1 cellular context compared by ENCODE assay signal in genomic region chr19:45405435-45406164, GRCh38.
TF ChIP-seq lines count a peak whose summit lies in the region.

No MANE protein-coding gene starts in this region.

TF ChIP-seq in K562, 482 proteins besides CTCF, POLR2A, EP300 and RAD21 (continued from another document and continues in another):
- peak; percentile 99 for TF ChIP-seq MNT (conservative IDR thresholded peaks at IDR 0.05)
- no peak for TF ChIP-seq RHOXF2B (CRISPR knock-in tag; conservative IDR thresholded peaks at IDR 0.05)
- no peak for TF ChIP-seq IRF9 (tag; IDR thresholded peaks at IDR 0.05)
- TF ChIP-seq ZNF263 (CRISPR knock-in tag; IDR thresholded peaks at IDR 0.05; ENCODE audit: borderline replicate concordance): no peak
- no peak for TF ChIP-seq ZNF124 (CRISPR knock-in tag; IDR thresholded peaks at IDR 0.05)
- peak; percentile 93 for TF ChIP-seq GATAD2A (IDR thresholded peaks at IDR 0.05)
- TF ChIP-seq NCOA4 (IDR thresholded peaks at IDR 0.05; ENCODE audit: partially characterized antibody): no peak
- no peak for TF ChIP-seq FOXM1 (IDR thresholded peaks at IDR 0.05; ENCODE audit: low read depth)
- no peak for TF ChIP-seq FOXM1 (CRISPR knock-in tag; IDR thresholded peaks at IDR 0.05; ENCODE audit: low read depth)
- TF ChIP-seq MTA2 (IDR thresholded peaks at IDR 0.05; ENCODE audit: low read depth): peak; percentile 70
- TF ChIP-seq ATF7 (IDR thresholded peaks at IDR 0.05): 0 out of 2 replicates have a peak, but pooled peaks have one; percentile 9
- TF ChIP-seq HMG20A (CRISPR knock-in tag; conservative IDR thresholded peaks at IDR 0.05): no peak
- TF ChIP-seq HES1 (IDR thresholded peaks at IDR 0.05; ENCODE audit: low read depth): peak; percentile 57; the same call in 1 of the 2 replicates
- TF ChIP-seq ZBTB9 (CRISPR knock-in tag; IDR thresholded peaks at IDR 0.05): peak; percentile 73; the same call in 1 of the 2 replicates
- TF ChIP-seq, protein P1, sequence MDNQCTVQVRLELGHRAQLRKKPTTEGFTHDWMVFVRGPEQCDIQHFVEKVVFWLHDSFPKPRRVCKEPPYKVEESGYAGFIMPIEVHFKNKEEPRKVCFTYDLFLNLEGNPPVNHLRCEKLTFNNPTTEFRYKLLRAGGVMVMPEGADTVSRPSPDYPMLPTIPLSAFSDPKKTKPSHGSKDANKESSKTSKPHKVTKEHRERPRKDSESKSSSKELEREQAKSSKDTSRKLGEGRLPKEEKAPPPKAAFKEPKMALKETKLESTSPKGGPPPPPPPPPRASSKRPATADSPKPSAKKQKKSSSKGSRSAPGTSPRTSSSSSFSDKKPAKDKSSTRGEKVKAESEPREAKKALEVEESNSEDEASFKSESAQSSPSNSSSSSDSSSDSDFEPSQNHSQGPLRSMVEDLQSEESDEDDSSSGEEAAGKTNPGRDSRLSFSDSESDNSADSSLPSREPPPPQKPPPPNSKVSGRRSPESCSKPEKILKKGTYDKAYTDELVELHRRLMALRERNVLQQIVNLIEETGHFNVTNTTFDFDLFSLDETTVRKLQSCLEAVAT (IDR thresholded peaks at IDR 0.05): no peak
- TF ChIP-seq CBFA2T2 (conservative IDR thresholded peaks at IDR 0.05): no peak
- TF ChIP-seq, protein P2, sequence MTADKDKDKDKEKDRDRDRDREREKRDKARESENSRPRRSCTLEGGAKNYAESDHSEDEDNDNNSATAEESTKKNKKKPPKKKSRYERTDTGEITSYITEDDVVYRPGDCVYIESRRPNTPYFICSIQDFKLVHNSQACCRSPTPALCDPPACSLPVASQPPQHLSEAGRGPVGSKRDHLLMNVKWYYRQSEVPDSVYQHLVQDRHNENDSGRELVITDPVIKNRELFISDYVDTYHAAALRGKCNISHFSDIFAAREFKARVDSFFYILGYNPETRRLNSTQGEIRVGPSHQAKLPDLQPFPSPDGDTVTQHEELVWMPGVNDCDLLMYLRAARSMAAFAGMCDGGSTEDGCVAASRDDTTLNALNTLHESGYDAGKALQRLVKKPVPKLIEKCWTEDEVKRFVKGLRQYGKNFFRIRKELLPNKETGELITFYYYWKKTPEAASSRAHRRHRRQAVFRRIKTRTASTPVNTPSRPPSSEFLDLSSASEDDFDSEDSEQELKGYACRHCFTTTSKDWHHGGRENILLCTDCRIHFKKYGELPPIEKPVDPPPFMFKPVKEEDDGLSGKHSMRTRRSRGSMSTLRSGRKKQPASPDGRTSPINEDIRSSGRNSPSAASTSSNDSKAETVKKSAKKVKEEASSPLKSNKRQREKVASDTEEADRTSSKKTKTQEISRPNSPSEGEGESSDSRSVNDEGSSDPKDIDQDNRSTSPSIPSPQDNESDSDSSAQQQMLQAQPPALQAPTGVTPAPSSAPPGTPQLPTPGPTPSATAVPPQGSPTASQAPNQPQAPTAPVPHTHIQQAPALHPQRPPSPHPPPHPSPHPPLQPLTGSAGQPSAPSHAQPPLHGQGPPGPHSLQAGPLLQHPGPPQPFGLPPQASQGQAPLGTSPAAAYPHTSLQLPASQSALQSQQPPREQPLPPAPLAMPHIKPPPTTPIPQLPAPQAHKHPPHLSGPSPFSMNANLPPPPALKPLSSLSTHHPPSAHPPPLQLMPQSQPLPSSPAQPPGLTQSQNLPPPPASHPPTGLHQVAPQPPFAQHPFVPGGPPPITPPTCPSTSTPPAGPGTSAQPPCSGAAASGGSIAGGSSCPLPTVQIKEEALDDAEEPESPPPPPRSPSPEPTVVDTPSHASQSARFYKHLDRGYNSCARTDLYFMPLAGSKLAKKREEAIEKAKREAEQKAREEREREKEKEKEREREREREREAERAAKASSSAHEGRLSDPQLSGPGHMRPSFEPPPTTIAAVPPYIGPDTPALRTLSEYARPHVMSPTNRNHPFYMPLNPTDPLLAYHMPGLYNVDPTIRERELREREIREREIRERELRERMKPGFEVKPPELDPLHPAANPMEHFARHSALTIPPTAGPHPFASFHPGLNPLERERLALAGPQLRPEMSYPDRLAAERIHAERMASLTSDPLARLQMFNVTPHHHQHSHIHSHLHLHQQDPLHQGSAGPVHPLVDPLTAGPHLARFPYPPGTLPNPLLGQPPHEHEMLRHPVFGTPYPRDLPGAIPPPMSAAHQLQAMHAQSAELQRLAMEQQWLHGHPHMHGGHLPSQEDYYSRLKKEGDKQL (CRISPR knock-in tag; IDR thresholded peaks at IDR 0.05; ENCODE audit: borderline replicate concordance): no peak
- peak; percentile 90 for TF ChIP-seq ZNF644 (tag; IDR thresholded peaks at IDR 0.05; ENCODE audit: low read depth)
- no peak for TF ChIP-seq ZNF24 (IDR thresholded peaks at IDR 0.05)
- TF ChIP-seq CC2D1A (IDR thresholded peaks at IDR 0.05): no peak
- TF ChIP-seq SAP30 (IDR thresholded peaks at IDR 0.05; ENCODE audit: borderline replicate concordance, insufficient read depth, low read depth, low read length, poor library complexity, severe bottlenecking): peak; percentile 92
- no peak for TF ChIP-seq RBM22 (IDR thresholded peaks at IDR 0.05; ENCODE audit: low read depth, low read length, poor library complexity, severe bottlenecking)
- no peak for TF ChIP-seq NELFE (IDR thresholded peaks at IDR 0.05; ENCODE audit: insufficient read depth, insufficient read length)
- no peak for TF ChIP-seq SREBF2 (CRISPR knock-in tag; IDR thresholded peaks at IDR 0.05)
- TF ChIP-seq BCLAF1 (IDR thresholded peaks at IDR 0.05; ENCODE audit: borderline replicate concordance in 1 of 2, control insufficient read depth in 1 of 2, low read depth in 2 of 2, low read length in 1 of 2): no peak
- TF ChIP-seq, protein P3, sequence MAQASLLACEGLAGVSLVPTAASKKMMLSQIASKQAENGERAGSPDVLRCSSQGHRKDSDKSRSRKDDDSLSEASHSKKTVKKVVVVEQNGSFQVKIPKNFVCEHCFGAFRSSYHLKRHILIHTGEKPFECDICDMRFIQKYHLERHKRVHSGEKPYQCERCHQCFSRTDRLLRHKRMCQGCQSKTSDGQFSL (CRISPR knock-in tag; IDR thresholded peaks at IDR 0.05): no peak
- TF ChIP-seq, protein P3 (tag; IDR thresholded peaks at IDR 0.05): no peak; a peak in 1 of 4 replicates
- no peak for TF ChIP-seq YBX1 (IDR thresholded peaks at IDR 0.05)
- no peak for TF ChIP-seq MYNN (IDR thresholded peaks at IDR 0.05)
- TF ChIP-seq MYNN (CRISPR knock-in tag; IDR thresholded peaks at IDR 0.05): no peak
- no peak for TF ChIP-seq HMG20B (CRISPR knock-in tag; IDR thresholded peaks at IDR 0.05)
- TF ChIP-seq MXI1 (IDR thresholded peaks at IDR 0.05; ENCODE audit: low read depth, low read length): peak; percentile 41
- 0 out of 2 replicates have a peak, but pooled peaks have one; percentile 5 for TF ChIP-seq KLF1 (tag; IDR thresholded peaks at IDR 0.05)
- no peak for TF ChIP-seq ZNF12 (CRISPR knock-in tag; IDR thresholded peaks at IDR 0.05)
- TF ChIP-seq CEBPG (CRISPR knock-in tag; IDR thresholded peaks at IDR 0.05): no peak
- TF ChIP-seq CEBPG (tag; conservative IDR thresholded peaks at IDR 0.05 in 1 of 2, IDR thresholded peaks at IDR 0.05 in 1 of 2): no peak
- no peak for TF ChIP-seq ZNF316 (IDR thresholded peaks at IDR 0.05)
- TF ChIP-seq, protein P4, sequence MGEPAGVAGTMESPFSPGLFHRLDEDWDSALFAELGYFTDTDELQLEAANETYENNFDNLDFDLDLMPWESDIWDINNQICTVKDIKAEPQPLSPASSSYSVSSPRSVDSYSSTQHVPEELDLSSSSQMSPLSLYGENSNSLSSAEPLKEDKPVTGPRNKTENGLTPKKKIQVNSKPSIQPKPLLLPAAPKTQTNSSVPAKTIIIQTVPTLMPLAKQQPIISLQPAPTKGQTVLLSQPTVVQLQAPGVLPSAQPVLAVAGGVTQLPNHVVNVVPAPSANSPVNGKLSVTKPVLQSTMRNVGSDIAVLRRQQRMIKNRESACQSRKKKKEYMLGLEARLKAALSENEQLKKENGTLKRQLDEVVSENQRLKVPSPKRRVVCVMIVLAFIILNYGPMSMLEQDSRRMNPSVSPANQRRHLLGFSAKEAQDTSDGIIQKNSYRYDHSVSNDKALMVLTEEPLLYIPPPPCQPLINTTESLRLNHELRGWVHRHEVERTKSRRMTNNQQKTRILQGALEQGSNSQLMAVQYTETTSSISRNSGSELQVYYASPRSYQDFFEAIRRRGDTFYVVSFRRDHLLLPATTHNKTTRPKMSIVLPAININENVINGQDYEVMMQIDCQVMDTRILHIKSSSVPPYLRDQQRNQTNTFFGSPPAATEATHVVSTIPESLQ (CRISPR knock-in tag; IDR thresholded peaks at IDR 0.05): peak; percentile 89; the same call in 1 of the 2 replicates
- TF ChIP-seq TAF9B (IDR thresholded peaks at IDR 0.05; ENCODE audit: partially characterized antibody): no peak
- TF ChIP-seq, protein P5, sequence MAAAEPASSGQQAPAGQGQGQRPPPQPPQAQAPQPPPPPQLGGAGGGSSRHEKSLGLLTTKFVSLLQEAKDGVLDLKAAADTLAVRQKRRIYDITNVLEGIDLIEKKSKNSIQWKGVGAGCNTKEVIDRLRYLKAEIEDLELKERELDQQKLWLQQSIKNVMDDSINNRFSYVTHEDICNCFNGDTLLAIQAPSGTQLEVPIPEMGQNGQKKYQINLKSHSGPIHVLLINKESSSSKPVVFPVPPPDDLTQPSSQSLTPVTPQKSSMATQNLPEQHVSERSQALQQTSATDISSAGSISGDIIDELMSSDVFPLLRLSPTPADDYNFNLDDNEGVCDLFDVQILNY (CRISPR knock-in tag; IDR thresholded peaks at IDR 0.05): no peak
- TF ChIP-seq, protein P6, sequence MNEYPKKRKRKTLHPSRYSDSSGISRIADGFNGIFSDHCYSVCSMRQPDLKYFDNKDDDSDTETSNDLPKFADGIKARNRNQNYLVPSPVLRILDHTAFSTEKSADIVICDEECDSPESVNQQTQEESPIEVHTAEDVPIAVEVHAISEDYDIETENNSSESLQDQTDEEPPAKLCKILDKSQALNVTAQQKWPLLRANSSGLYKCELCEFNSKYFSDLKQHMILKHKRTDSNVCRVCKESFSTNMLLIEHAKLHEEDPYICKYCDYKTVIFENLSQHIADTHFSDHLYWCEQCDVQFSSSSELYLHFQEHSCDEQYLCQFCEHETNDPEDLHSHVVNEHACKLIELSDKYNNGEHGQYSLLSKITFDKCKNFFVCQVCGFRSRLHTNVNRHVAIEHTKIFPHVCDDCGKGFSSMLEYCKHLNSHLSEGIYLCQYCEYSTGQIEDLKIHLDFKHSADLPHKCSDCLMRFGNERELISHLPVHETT (CRISPR knock-in tag; conservative IDR thresholded peaks at IDR 0.05 in 1 of 2, IDR thresholded peaks at IDR 0.05 in 1 of 2): peak in 1 of 2 experiments; percentile 13; a peak in 1 of 4 replicates
- no peak for TF ChIP-seq MTF1 (CRISPR knock-in tag; IDR thresholded peaks at IDR 0.05; ENCODE audit: borderline replicate concordance)
- no peak for TF ChIP-seq BRCA1 (IDR thresholded peaks at IDR 0.05)
- no peak for TF ChIP-seq BRCA1 (CRISPR knock-in tag; IDR thresholded peaks at IDR 0.05)
- no peak for TF ChIP-seq TRIM28 (IDR thresholded peaks at IDR 0.05)
- TF ChIP-seq SP2 (IDR thresholded peaks at IDR 0.05; ENCODE audit: extremely low read depth, low read depth, low read length, poor library complexity, severe bottlenecking): no peak
